Comparison of ENCODE assay signal across 1 cellular context in genomic region chr11:34208266-34209135, GRCh38.
TF ChIP-seq lines count a peak whose summit lies in the region.

No MANE protein-coding gene starts in this region.

TF ChIP-seq in GM12878, 131 proteins besides CTCF, POLR2A, EP300 and RAD21 (continued from another document):
- TF ChIP-seq IRF5 (IDR thresholded peaks at IDR 0.05; ENCODE audit: borderline replicate concordance): no peak
- no peak for TF ChIP-seq ESRRA (IDR thresholded peaks at IDR 0.05; ENCODE audit: low read length)
- TF ChIP-seq SIX5 (IDR thresholded peaks at IDR 0.05; ENCODE audit: low read depth, low read length, severe bottlenecking): no peak
- TF ChIP-seq CEBPB (IDR thresholded peaks at IDR 0.05; ENCODE audit: borderline replicate concordance in 1 of 2, low read depth in 2 of 2, low read length in 2 of 2): no peak
- no peak for TF ChIP-seq CREM (IDR thresholded peaks at IDR 0.05; ENCODE audit: low read depth)
- TF ChIP-seq CUX1 (IDR thresholded peaks at IDR 0.05; ENCODE audit: insufficient replicate concordance, low read depth, low read length): no peak
